17 cellular contexts compared by ENCODE assay signal in the genomic region with DNA sequence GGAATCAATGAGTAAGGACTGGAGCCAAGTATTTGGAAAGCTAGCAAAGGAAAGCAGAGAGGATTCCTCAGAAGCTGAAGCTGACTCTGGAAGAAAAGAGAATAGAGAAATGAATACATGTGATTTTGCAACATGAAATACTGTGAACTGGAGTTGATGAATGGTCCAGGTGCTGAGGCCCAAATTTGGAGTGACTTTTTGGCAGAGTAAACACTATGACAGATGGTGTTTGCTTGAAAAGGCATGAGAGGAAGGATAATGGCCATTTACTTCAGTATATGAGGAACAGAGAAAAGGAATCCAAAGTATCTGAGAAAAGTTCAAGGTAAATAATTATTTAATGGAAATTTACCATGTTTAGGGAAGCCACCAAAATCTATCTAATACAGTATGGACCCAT.
DNase-seq lines count a peak whose midpoint lies in the region; ATAC-seq and TF ChIP-seq lines count a peak whose summit lies in the region.
"Had no signal": no experiment of that assay in that cellular context is flagged by ENCODE, and none has a peak within 500 bp of the region (broad histone marks: within the 10 kb centered on the region; RNA-seq: fewer than 3 reads in every experiment).

No MANE protein-coding gene starts in this region.

- no peaks in the 10 kb centered on the region for H3K9me3 ChIP-seq in SK-N-SH
- H3K9me3 ChIP-seq: HAP-1 had no signal

- ATAC-seq in GM18502 (IDR thresholded peaks at IDR 0.05; ENCODE audit: poor library complexity, unreplicated experiment) (no peak), HG03520 (IDR thresholded peaks at IDR 0.05; ENCODE audit: unreplicated experiment) (no peak)
- ATAC-seq: CD8-positive, alpha-beta T cell had no signal

- no peaks in the 10 kb centered on the region for H3F3A ChIP-seq in SK-N-SH (replicated peaks; ENCODE audit: insufficient read depth)

- H3K27me3 ChIP-seq in SK-N-SH (ENCODE audit: insufficient read depth) = no peaks in the 10 kb centered on the region

- no peak overlapping the region for H3K4me2 ChIP-seq in SK-N-SH

- TF ChIP-seq CTCF in SK-N-SH (IDR thresholded peaks at IDR 0.05) = no peak

- H4K20me1 ChIP-seq in SK-N-SH (ENCODE audit: insufficient read depth) = no peaks in the 10 kb centered on the region
- H4K20me1 ChIP-seq: BLaER1 treated with 17β-estradiol and CSF1 and Interleukin-3, amounts not matched to agents 10 nM and 100 nM had no signal

- H3K27ac ChIP-seq in SK-N-SH (ENCODE audit: low read depth in 2 of 2, low read length in 1 of 2) = no peak overlapping the region
- H3K27ac ChIP-seq: BLaER1 treated with 17β-estradiol and CSF1 and Interleukin-3, amounts not matched to agents 10 nM and 100 nM; GM23248; HL-60 had no signal

- no peak for TF ChIP-seq RAD21 in SK-N-SH (IDR thresholded peaks at IDR 0.05; ENCODE audit: low read length)

- no peaks in the 10 kb centered on the region for H3K4me1 ChIP-seq in SK-N-SH (ENCODE audit: control insufficient read depth in 1 of 2, insufficient read depth in 2 of 2, low read depth in 1 of 2, low read length in 1 of 2)
- H3K4me1 ChIP-seq: HAP-1 had no signal

- H3K79me2 ChIP-seq in SK-N-SH (ENCODE audit: insufficient read depth) = no peaks in the 10 kb centered on the region

- no peak overlapping the region for H3K9ac ChIP-seq in SK-N-SH
- H3K9ac ChIP-seq: BLaER1 treated with 17β-estradiol and CSF1 and Interleukin-3, amounts not matched to agents 10 nM and 100 nM; GM23248 had no signal

- peak; percentile 10 for DNase-seq in NCI-H1694 (lab: John Stamatoyannopoulos, UW)
- no peak for DNase-seq in NCI-H1694 treated with DMSO at 0.1 percent for 48 hours (lab: John Stamatoyannopoulos, UW)
- peak; percentile 85 for DNase-seq in G401 (ENCODE audit: low spot score)
- DNase-seq in NCI-H524 treated with DMSO at 0.1 percent for 48 hours (lab: John Stamatoyannopoulos, UW) = peak; percentile 36
- peak; percentile 49 for DNase-seq in cerebellum (ENCODE audit: low spot score)
- no peak for DNase-seq in SK-N-SH
- DNase-seq: 8988T; Calu3; CD8-positive, alpha-beta T cell; DMS79; GF-D8; GM23248 had no signal

- in situ Hi-C loops in G401 (cut with HindIII; ENCODE audit: low sequenced_read_pairs) = no loop called here

- POLR2A ChIA-PET in SK-N-SH (lab: Yijun Ruan, JAX) = no interaction called here

- TF ChIP-seq EP300 in SK-N-SH (IDR thresholded peaks at IDR 0.05; ENCODE audit: borderline replicate concordance in 1 of 2, low read depth in 1 of 2, low read length in 1 of 2) = no peak

- H3K9me2 ChIP-seq in SK-N-SH = no peaks in the 10 kb centered on the region

- CTCF ChIA-PET in SK-N-SH (lab: Yijun Ruan, JAX) = no interaction called here

- no peak overlapping the region for H3K4me3 ChIP-seq in SK-N-SH (ENCODE audit: low read depth in 2 of 2, low read length in 1 of 2)
- H3K4me3 ChIP-seq: BLaER1 treated with 17β-estradiol and CSF1 and Interleukin-3, amounts not matched to agents 10 nM and 100 nM; GM23248; HAP-1 had no signal

- no peaks in the 10 kb centered on the region for H3K36me3 ChIP-seq in SK-N-SH (replicated peaks in 1 of 2; ENCODE audit: control insufficient read depth in 1 of 2, insufficient read depth in 2 of 2, low read length in 1 of 2)
- H3K36me3 ChIP-seq: BLaER1 treated with 17β-estradiol and CSF1 and Interleukin-3, amounts not matched to agents 10 nM and 100 nM; HAP-1 had no signal

- no peak overlapping the region for H2AFZ ChIP-seq in SK-N-SH (ENCODE audit: low read depth)
- H2AFZ ChIP-seq: GM23248 had no signal

TF ChIP-seq in SK-N-SH, 30 proteins besides CTCF, POLR2A, EP300 and RAD21:
- TF ChIP-seq RFX5 (IDR thresholded peaks at IDR 0.05; ENCODE audit: low read length) (no peak), EZH2phosphoT487 (IDR thresholded peaks at IDR 0.05; ENCODE audit: borderline replicate concordance, low read depth) (no peak), MAX (IDR thresholded peaks at IDR 0.05; ENCODE audit: low read depth) (no peak), RCOR1 (IDR thresholded peaks at IDR 0.05; ENCODE audit: low read length) (no peak), TAF1 (IDR thresholded peaks at IDR 0.05; ENCODE audit: borderline replicate concordance, low read depth, low read length) (no peak), GATA2 (CRISPR knock-in tag; IDR thresholded peaks at IDR 0.05) (no peak), TCF12 (IDR thresholded peaks at IDR 0.05) (no peak), TEAD4 (IDR thresholded peaks at IDR 0.05; ENCODE audit: borderline replicate concordance, insufficient read depth) (no peak), RXRA (IDR thresholded peaks at IDR 0.05; ENCODE audit: borderline replicate concordance, low read depth) (no peak), MEF2A (IDR thresholded peaks at IDR 0.05; ENCODE audit: borderline replicate concordance, low read depth) (no peak), YY1 (IDR thresholded peaks at IDR 0.05; ENCODE audit: low read depth) (no peak), USF2 (IDR thresholded peaks at IDR 0.05; ENCODE audit: borderline replicate concordance, low read depth, low read length) (no peak)
- TF ChIP-seq, protein P1, sequence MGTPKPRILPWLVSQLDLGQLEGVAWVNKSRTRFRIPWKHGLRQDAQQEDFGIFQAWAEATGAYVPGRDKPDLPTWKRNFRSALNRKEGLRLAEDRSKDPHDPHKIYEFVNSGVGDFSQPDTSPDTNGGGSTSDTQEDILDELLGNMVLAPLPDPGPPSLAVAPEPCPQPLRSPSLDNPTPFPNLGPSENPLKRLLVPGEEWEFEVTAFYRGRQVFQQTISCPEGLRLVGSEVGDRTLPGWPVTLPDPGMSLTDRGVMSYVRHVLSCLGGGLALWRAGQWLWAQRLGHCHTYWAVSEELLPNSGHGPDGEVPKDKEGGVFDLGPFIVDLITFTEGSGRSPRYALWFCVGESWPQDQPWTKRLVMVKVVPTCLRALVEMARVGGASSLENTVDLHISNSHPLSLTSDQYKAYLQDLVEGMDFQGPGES (IDR thresholded peaks at IDR 0.05; ENCODE audit: low read depth, low read length) = no peak
- TF ChIP-seq, protein P2, sequence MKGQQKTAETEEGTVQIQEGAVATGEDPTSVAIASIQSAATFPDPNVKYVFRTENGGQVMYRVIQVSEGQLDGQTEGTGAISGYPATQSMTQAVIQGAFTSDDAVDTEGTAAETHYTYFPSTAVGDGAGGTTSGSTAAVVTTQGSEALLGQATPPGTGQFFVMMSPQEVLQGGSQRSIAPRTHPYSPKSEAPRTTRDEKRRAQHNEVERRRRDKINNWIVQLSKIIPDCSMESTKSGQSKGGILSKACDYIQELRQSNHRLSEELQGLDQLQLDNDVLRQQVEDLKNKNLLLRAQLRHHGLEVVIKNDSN (IDR thresholded peaks at IDR 0.05; ENCODE audit: borderline replicate concordance, low read depth) = no peak
- TF ChIP-seq, protein P3, sequence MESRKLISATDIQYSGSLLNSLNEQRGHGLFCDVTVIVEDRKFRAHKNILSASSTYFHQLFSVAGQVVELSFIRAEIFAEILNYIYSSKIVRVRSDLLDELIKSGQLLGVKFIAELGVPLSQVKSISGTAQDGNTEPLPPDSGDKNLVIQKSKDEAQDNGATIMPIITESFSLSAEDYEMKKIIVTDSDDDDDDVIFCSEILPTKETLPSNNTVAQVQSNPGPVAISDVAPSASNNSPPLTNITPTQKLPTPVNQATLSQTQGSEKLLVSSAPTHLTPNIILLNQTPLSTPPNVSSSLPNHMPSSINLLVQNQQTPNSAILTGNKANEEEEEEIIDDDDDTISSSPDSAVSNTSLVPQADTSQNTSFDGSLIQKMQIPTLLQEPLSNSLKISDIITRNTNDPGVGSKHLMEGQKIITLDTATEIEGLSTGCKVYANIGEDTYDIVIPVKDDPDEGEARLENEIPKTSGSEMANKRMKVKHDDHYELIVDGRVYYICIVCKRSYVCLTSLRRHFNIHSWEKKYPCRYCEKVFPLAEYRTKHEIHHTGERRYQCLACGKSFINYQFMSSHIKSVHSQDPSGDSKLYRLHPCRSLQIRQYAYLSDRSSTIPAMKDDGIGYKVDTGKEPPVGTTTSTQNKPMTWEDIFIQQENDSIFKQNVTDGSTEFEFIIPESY (IDR thresholded peaks at IDR 0.05; ENCODE audit: borderline replicate concordance, low read depth) = no peak

Comparison
In these comparisons a context has a peak if more than half of its experiments do, and no peak if none do; other contexts are left out.
1. DNase-seq: peak in NCI-H1694 (single experiment), G401 (single experiment), NCI-H524 treated with DMSO at 0.1 percent for 48 hours (single experiment) and cerebellum (single experiment); none in NCI-H1694 treated with DMSO at 0.1 percent for 48 hours (single experiment) and SK-N-SH (single experiment).